1 cellular context compared by ENCODE assay signal in the genomic region with DNA sequence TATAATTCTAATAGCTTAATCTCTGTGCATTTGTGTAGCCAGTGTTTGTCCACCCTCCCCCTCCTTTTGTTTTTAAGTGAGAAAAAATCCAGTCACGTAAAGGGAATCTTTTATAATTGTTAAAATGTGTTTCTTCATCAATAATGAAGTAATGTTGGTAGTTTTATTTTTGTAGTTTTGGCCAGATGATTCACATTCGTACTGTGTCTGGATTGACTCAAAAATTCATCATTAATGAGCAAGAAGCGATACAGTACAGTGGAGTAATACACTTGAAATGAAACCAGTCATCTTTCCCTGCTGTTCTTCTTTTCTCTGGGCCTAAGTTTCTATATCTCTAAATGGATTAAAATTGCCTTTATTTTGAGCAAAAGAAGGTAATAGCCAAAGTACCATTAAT.
TF ChIP-seq lines count a peak whose summit lies in the region.

No MANE protein-coding gene starts in this region.

TF ChIP-seq in IMR-90, 13 proteins besides CTCF, POLR2A, EP300 and RAD21:
- TF ChIP-seq FOS (IDR thresholded peaks at IDR 0.05; ENCODE audit: low read depth, low read length) (peak; percentile 33; the same call in 1 of the 2 replicates), CEBPB (IDR thresholded peaks at IDR 0.05; ENCODE audit: low read depth, low read length) (peak; percentile 41; the same call in 1 of the 2 replicates), MAZ (IDR thresholded peaks at IDR 0.05; ENCODE audit: borderline replicate concordance, low read depth, low read length) (no peak)
